In the genomic region with DNA sequence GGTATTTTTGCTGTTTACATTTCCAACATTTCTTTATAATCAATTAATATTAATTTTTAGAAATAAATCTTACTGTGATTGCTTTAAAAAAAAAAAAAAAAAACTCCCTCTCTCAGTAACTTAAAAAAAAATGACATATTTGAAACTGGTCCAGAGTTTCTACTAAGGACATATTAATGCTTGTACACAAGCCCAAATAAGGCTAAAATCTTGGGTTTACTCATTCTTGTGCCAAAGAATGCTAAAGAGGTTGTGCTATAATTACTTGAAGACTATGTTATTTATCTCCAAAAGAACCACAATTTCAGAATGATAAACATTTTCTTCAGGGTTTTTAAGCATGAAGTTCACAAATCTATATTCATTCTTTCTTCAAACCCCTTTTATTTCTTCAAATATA, we compare ENCODE assay signal across 12 cellular contexts. TPM values are rescaled to one million over a fixed set of nuclear protein-coding genes. Genes with fewer than 3 reads are reported as not detected.
DNase-seq lines count a peak whose midpoint lies in the region; ATAC-seq and TF ChIP-seq lines count a peak whose summit lies in the region.
"Had no signal": no experiment of that assay in that cellular context is flagged by ENCODE, and none has a peak within 500 bp of the region (broad histone marks: within the 10 kb centered on the region; RNA-seq: fewer than 3 reads in every experiment).

No MANE protein-coding gene starts in this region.

- peaks cover 13% of the 10 kb centered on the region for H3F3A ChIP-seq in SK-N-SH (replicated peaks; ENCODE audit: insufficient read depth)

- H3K36me3 ChIP-seq in BJ (ENCODE audit: control insufficient read depth, insufficient read depth, low read length), result peaks cover 3% of the 10 kb centered on the region; the same call in 1 of the 2 replicates
- peaks cover 52 to 59% of the 10 kb centered on the region in 2 experiments for H3K36me3 ChIP-seq in SK-N-SH (replicated peaks in 1 of 2; ENCODE audit: control insufficient read depth in 1 of 2, insufficient read depth in 2 of 2, low read length in 1 of 2)
- peaks cover 43% of the 10 kb centered on the region for H3K36me3 ChIP-seq in skeletal muscle satellite cell (ENCODE audit: insufficient read depth, low read length)

- H3K4me2 ChIP-seq in SK-N-SH (no peak overlapping the region), skeletal muscle satellite cell (ENCODE audit: low read length) (peak overlapping the region; percentile 29)

- no peak for TF ChIP-seq RAD21 in SK-N-SH (IDR thresholded peaks at IDR 0.05; ENCODE audit: low read length)

- H3K9me2 ChIP-seq in SK-N-SH, result no peaks in the 10 kb centered on the region

- TF ChIP-seq EP300 in SK-N-SH (IDR thresholded peaks at IDR 0.05; ENCODE audit: borderline replicate concordance in 1 of 2, low read depth in 1 of 2, low read length in 1 of 2), result no peak

- peak overlapping the region; percentile 10 to 65; a peak in 2 of 4 replicates for H3K27ac ChIP-seq in SK-N-SH (ENCODE audit: low read depth in 2 of 2, low read length in 1 of 2)
- H3K27ac ChIP-seq: foreskin keratinocyte had no signal

- H4K20me1 ChIP-seq in SK-N-SH (ENCODE audit: insufficient read depth), result peaks cover 8% of the 10 kb centered on the region; the same call in 1 of the 2 replicates

- H3K4me3 ChIP-seq in BJ (ENCODE audit: low read depth, low read length) (no peak overlapping the region), SK-N-SH (ENCODE audit: low read depth in 2 of 2, low read length in 1 of 2) (no peak overlapping the region), skeletal muscle satellite cell (ENCODE audit: low read length) (no peak overlapping the region)
- H3K4me3 ChIP-seq: left lung had no signal

- H3K4me1 ChIP-seq in SK-N-SH (ENCODE audit: control insufficient read depth in 1 of 2, insufficient read depth in 2 of 2, low read depth in 1 of 2, low read length in 1 of 2) (peaks cover 11 to 13% of the 10 kb centered on the region in 2 experiments; a peak in 2 of 4 replicates), skeletal muscle satellite cell (ENCODE audit: control insufficient read depth, insufficient read depth, low read length) (peaks cover 26% of the 10 kb centered on the region)
- H3K4me1 ChIP-seq: foreskin keratinocyte had no signal

- H3K79me2 ChIP-seq in SK-N-SH (ENCODE audit: insufficient read depth), result peaks cover 50% of the 10 kb centered on the region

- ATAC-seq in sciatic nerve, result no peak
- no peak for ATAC-seq in HG02840 (IDR thresholded peaks at IDR 0.05; ENCODE audit: low FRiP score, unreplicated experiment)
- ATAC-seq: foreskin keratinocyte, left lung had no signal

- no peak overlapping the region for H3K9ac ChIP-seq in SK-N-SH
- peak overlapping the region; percentile 29 for H3K9ac ChIP-seq in skeletal muscle satellite cell (ENCODE audit: low read depth, low read length)

- CTCF ChIA-PET in BJ (lab: Yijun Ruan, JAX) (no interaction called here), SK-N-SH (lab: Yijun Ruan, JAX) (no interaction called here)

- intact Hi-C loops in sciatic nerve (cut with DNase I), result no loop called here

- H3K9me3 ChIP-seq in SK-N-SH (no peaks in the 10 kb centered on the region), skeletal muscle satellite cell (replicated peaks; ENCODE audit: low read length) (no peaks in the 10 kb centered on the region)
- H3K9me3 ChIP-seq: left lung had no signal

- no peak overlapping the region for H2AFZ ChIP-seq in SK-N-SH (ENCODE audit: low read depth)

- POLR2A ChIA-PET in BJ (lab: Charles Lee) (no interaction called here), SK-N-SH (lab: Yijun Ruan, JAX) (no interaction called here)

- DNase-seq in BJ (ENCODE audit: low read depth), result peak; percentile 25
- no peak for DNase-seq in SK-N-SH
- peak; percentile 17 for DNase-seq in fibroblast of the conjunctiva (ENCODE audit: low read depth)
- no peak for DNase-seq in T-helper 2 cell
- DNase-seq in sciatic nerve (ENCODE audit: low spot score), result no peak
- no peak for DNase-seq in NCI-H2196 (lab: John Stamatoyannopoulos, UW; ENCODE audit: unreplicated experiment)
- DNase-seq: activated CD8-positive, alpha-beta memory T cell treated with anti-CD3 and anti-CD28 coated beads, Interleukin-2, amount 50 U/mL, for 48 hours; COR-L47; foreskin keratinocyte; left lung had no signal

- TF ChIP-seq CTCF in BJ (IDR thresholded peaks at IDR 0.05; ENCODE audit: insufficient read depth, low read depth, low read length) (no peak), SK-N-SH (IDR thresholded peaks at IDR 0.05) (no peak)

- no peaks in the 10 kb centered on the region for H3K27me3 ChIP-seq in BJ (ENCODE audit: control insufficient read depth, insufficient read depth, low read length)
- no peaks in the 10 kb centered on the region for H3K27me3 ChIP-seq in SK-N-SH (ENCODE audit: insufficient read depth)
- no peaks in the 10 kb centered on the region for H3K27me3 ChIP-seq in skeletal muscle satellite cell (ENCODE audit: control insufficient read depth, insufficient read depth, low read length)
- H3K27me3 ChIP-seq: foreskin keratinocyte, left lung had no signal

TF ChIP-seq in SK-N-SH, 30 proteins besides CTCF, POLR2A, EP300 and RAD21:
- TF ChIP-seq NFIC (IDR thresholded peaks at IDR 0.05; ENCODE audit: borderline replicate concordance) (peak; percentile 11; the same call in 1 of the 2 replicates), GATA2 (CRISPR knock-in tag; IDR thresholded peaks at IDR 0.05) (no peak)
- TF ChIP-seq, protein P1, sequence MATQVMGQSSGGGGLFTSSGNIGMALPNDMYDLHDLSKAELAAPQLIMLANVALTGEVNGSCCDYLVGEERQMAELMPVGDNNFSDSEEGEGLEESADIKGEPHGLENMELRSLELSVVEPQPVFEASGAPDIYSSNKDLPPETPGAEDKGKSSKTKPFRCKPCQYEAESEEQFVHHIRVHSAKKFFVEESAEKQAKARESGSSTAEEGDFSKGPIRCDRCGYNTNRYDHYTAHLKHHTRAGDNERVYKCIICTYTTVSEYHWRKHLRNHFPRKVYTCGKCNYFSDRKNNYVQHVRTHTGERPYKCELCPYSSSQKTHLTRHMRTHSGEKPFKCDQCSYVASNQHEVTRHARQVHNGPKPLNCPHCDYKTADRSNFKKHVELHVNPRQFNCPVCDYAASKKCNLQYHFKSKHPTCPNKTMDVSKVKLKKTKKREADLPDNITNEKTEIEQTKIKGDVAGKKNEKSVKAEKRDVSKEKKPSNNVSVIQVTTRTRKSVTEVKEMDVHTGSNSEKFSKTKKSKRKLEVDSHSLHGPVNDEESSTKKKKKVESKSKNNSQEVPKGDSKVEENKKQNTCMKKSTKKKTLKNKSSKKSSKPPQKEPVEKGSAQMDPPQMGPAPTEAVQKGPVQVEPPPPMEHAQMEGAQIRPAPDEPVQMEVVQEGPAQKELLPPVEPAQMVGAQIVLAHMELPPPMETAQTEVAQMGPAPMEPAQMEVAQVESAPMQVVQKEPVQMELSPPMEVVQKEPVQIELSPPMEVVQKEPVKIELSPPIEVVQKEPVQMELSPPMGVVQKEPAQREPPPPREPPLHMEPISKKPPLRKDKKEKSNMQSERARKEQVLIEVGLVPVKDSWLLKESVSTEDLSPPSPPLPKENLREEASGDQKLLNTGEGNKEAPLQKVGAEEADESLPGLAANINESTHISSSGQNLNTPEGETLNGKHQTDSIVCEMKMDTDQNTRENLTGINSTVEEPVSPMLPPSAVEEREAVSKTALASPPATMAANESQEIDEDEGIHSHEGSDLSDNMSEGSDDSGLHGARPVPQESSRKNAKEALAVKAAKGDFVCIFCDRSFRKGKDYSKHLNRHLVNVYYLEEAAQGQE (IDR thresholded peaks at IDR 0.05; ENCODE audit: low read depth, low read length), result no peak

RNA-seq across cellular contexts. Expression of a gene that starts 39.4 kb away (rescaled TPM):
- 6.5 and 9.6 TPM in 2 replicates for polyA plus RNA-seq in BJ (2011; rRNA removed)
- 8.4 and 9.1 TPM in 2 replicates for polyA minus RNA-seq in BJ (2011; rRNA and poly(A)+ RNA removed)
- 19.2 and 19.9 TPM in 2 replicates for polyA plus RNA-seq in SK-N-SH (2012; rRNA removed)
- 28.3 and 35.2 TPM in 2 replicates for polyA plus RNA-seq in SK-N-SH (2012; cell fraction: cytosol; rRNA removed)
- polyA plus RNA-seq in SK-N-SH (2012; cell fraction: nucleus; rRNA removed), result 15.5 and 27.1 TPM in 2 replicates
- 22.1 and 26.9 TPM in 2 replicates for total RNA-seq in skeletal muscle satellite cell (2012; rRNA removed)
- total RNA-seq in sciatic nerve, result 50.3 TPM

Comparison
In these comparisons a context has a peak if more than half of its experiments do, and no peak if none do; other contexts are left out.
1. DNase-seq: peak in BJ (single experiment) and fibroblast of the conjunctiva (single experiment); none in SK-N-SH (single experiment), T-helper 2 cell (0 of 5), sciatic nerve (single experiment) and NCI-H2196 (single experiment).